In the genomic region with DNA sequence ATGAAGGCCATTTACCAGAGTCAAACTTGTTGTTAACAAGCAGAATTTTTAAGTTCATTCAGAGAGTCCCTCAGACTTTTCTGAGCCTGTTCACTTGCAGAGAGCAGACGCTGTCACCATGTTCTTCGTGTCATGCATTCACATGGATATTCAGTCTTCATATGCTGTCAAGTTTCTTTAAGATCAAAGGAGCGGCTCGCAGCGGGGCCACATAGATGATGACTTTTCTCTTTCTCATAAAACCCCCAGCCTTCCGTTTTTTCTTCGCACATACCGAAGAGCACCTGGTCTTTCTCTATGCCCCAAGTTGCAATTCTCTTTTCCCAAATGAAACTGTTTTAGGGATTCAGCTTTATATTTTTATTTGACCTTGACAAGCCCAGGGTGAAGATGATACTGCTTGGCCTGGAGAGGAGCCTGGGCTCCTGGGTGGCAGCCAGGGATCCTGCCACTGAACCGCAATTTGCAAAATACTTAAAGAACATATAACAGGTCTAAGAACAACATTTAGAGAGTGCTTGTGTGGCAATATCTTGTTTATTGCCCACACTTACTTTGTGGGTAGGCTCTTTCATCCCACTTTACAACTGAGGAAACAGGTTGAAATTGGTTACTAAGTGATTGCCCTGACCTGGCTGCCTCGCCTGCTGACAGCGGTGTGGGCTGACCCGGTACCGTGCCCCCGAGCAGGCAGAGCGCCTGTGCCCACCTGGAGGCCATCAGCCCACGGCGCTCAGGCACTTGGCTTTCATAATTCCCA, we compare ENCODE assay signal across 11 cellular contexts. TPM values are rescaled to one million over a fixed set of nuclear protein-coding genes. Genes with fewer than 3 reads are reported as not detected.
DNase-seq lines count a peak whose midpoint lies in the region; ATAC-seq and TF ChIP-seq lines count a peak whose summit lies in the region.
"Had no signal": no experiment of that assay in that cellular context is flagged by ENCODE, and none has a peak within 500 bp of the region (broad histone marks: within the 10 kb centered on the region; RNA-seq: fewer than 3 reads in every experiment).

No MANE protein-coding gene starts in this region.

- peak; percentile 27 to 47 for ATAC-seq in lower lobe of right lung

- H3K9me3 ChIP-seq in lower lobe of right lung (peaks cover 16% of the 10 kb centered on the region), stomach (peaks cover 3 to 21% (median 10%) of the 10 kb centered on the region in 4 donors), A673 (ENCODE audit: low read depth, low read length, poor library complexity, severe bottlenecking) (peaks cover 21% of the 10 kb centered on the region)

- TF ChIP-seq CTCF in lower lobe of right lung (IDR thresholded peaks at IDR 0.05), result no peak
- TF ChIP-seq CTCF in stomach (IDR thresholded peaks at IDR 0.05), result no peak
- no peak for TF ChIP-seq CTCF in A673 (conservative IDR thresholded peaks at IDR 0.05; ENCODE audit: low read depth, low read length)

- CTCF ChIA-PET in A673 (lab: Charles Lee), result no interaction called here

- DNase-seq in T-helper 2 cell treated with Interferon-gamma antibody and Interleukin-4, amounts not matched to agents 5 μg/mL and 100 μg/mL, for 36 hours (ENCODE audit: low spot score), result no peak
- DNase-seq in T-helper 2 cell (no peak), lower lobe of right lung (no peak), stomach (no peak), A673 (ENCODE audit: low spot score) (no peak), DMS 273 treated with DMSO at 0.1 percent for 48 hours (lab: John Stamatoyannopoulos, UW) (no peak)
- no peak for DNase-seq in activated naive CD8-positive, alpha-beta T cell treated with anti-CD3 and anti-CD28 coated beads for 36 hours
- DNase-seq in stimulated activated CD4-positive, alpha-beta T cell treated with anti-CD3 and anti-CD28 coated beads, Interleukin-2, amount 100 ng/mL, for 48 hours, result no peak
- DNase-seq: activated CD8-positive, alpha-beta memory T cell treated with anti-CD3 and anti-CD28 coated beads for 24 hours; EL had no signal

- peaks cover 36% of the 10 kb centered on the region for H3K9me3 Mint-ChIP-seq in T-helper 2 cell treated with Interferon-gamma antibody and Interleukin-4, amounts not matched to agents 5 μg/mL and 100 μg/mL, for 36 hours
- peaks cover 10% of the 10 kb centered on the region for H3K9me3 Mint-ChIP-seq in activated naive CD8-positive, alpha-beta T cell treated with anti-CD3 and anti-CD28 coated beads for 36 hours

- no peak for TF ChIP-seq POLR2A in stomach (IDR thresholded peaks at IDR 0.05)

- no peaks in the 10 kb centered on the region for H3K27me3 ChIP-seq in lower lobe of right lung (ENCODE audit: low read depth)
- H3K27me3 ChIP-seq in stomach, result no peaks in the 10 kb centered on the region
- H3K27me3 ChIP-seq in A673 (replicated peaks; ENCODE audit: insufficient read depth, low read depth, low read length, poor library complexity), result no peaks in the 10 kb centered on the region

- H3K4me3 Mint-ChIP-seq in T-helper 2 cell treated with Interferon-gamma antibody and Interleukin-4, amounts not matched to agents 5 μg/mL and 100 μg/mL, for 36 hours, result no peak overlapping the region
- H3K4me3 Mint-ChIP-seq in activated naive CD8-positive, alpha-beta T cell treated with anti-CD3 and anti-CD28 coated beads for 36 hours, result no peak overlapping the region

- peaks cover 18% of the 10 kb centered on the region for H3K4me1 Mint-ChIP-seq in T-helper 2 cell treated with Interferon-gamma antibody and Interleukin-4, amounts not matched to agents 5 μg/mL and 100 μg/mL, for 36 hours (ENCODE audit: low read depth)
- peaks cover 37% of the 10 kb centered on the region for H3K4me1 Mint-ChIP-seq in activated naive CD8-positive, alpha-beta T cell treated with anti-CD3 and anti-CD28 coated beads for 36 hours

- no TSS peak for BruUV-seq in A673 (replicated peaks; lab: Mats Ljungman, UMichigan)

- H3K4me1 ChIP-seq in lower lobe of right lung, result peaks cover 63% of the 10 kb centered on the region
- peaks cover 54 to 74% (median 62%) of the 10 kb centered on the region in 4 donors for H3K4me1 ChIP-seq in stomach
- peaks cover 25% of the 10 kb centered on the region for H3K4me1 ChIP-seq in A673 (ENCODE audit: insufficient read depth, low read length, poor library complexity, severe bottlenecking)

- H3K4me3 ChIP-seq in lower lobe of right lung (no peak overlapping the region), stomach (no peak overlapping the region), A673 (ENCODE audit: low read depth, low read length, poor library complexity, severe bottlenecking) (no peak overlapping the region)
- H3K4me3 ChIP-seq: skin epidermis had no signal

- H3K36me3 ChIP-seq in lower lobe of right lung (peaks cover 14% of the 10 kb centered on the region), stomach (peaks cover 0 to 18% (median 5%) of the 10 kb centered on the region in 4 donors), A673 (ENCODE audit: insufficient read depth, low read length, poor library complexity, severe bottlenecking) (no peaks in the 10 kb centered on the region)

- H3K27me3 Mint-ChIP-seq in T-helper 2 cell treated with Interferon-gamma antibody and Interleukin-4, amounts not matched to agents 5 μg/mL and 100 μg/mL, for 36 hours (ENCODE audit: low read depth), result no peaks in the 10 kb centered on the region
- H3K27me3 Mint-ChIP-seq in activated naive CD8-positive, alpha-beta T cell treated with anti-CD3 and anti-CD28 coated beads for 36 hours, result no peaks in the 10 kb centered on the region

- H3K27ac Mint-ChIP-seq in T-helper 2 cell treated with Interferon-gamma antibody and Interleukin-4, amounts not matched to agents 5 μg/mL and 100 μg/mL, for 36 hours, result peak overlapping the region; percentile 3
- peak overlapping the region; percentile 35 for H3K27ac Mint-ChIP-seq in activated naive CD8-positive, alpha-beta T cell treated with anti-CD3 and anti-CD28 coated beads for 36 hours

- WGBS in stomach, 5 donors, result 82 to 90% (median 87%) methylated on average over 17 of the region's 17 CpGs

- TF ChIP-seq EP300 in stomach (IDR thresholded peaks at IDR 0.05), result no peak

- H3K36me3 Mint-ChIP-seq in T-helper 2 cell treated with Interferon-gamma antibody and Interleukin-4, amounts not matched to agents 5 μg/mL and 100 μg/mL, for 36 hours (ENCODE audit: low read depth), result peaks cover 56% of the 10 kb centered on the region
- peaks cover 39% of the 10 kb centered on the region for H3K36me3 Mint-ChIP-seq in activated naive CD8-positive, alpha-beta T cell treated with anti-CD3 and anti-CD28 coated beads for 36 hours

- intact Hi-C loops in lower lobe of right lung (cut with DNase I), result no loop called here
- intact Hi-C loops in stomach (cut with DNase I; ENCODE audit: low total_unique reads), result no loop called here
- intact Hi-C loops in A673 (cut with micrococcal nuclease; ENCODE audit: unreplicated experiment), result no loop called here

- POLR2A ChIA-PET in A673 (lab: Charles Lee; ENCODE audit: low non-redundant PET), result no interaction called here

- H3K27ac ChIP-seq in lower lobe of right lung, result peak overlapping the region; percentile 59
- peak overlapping the region; percentile 3 to 81 (median 73) for H3K27ac ChIP-seq in stomach
- H3K27ac ChIP-seq in A673 (ENCODE audit: low read depth, low read length, poor library complexity, severe bottlenecking), result no peak overlapping the region

RNA-seq across cellular contexts. Expression of gene SEC14L1, which starts 22.9 kb away (rescaled TPM):
- 10 to 100 TPM; 56.9 to 59.6 TPM for total RNA-seq in activated naive CD8-positive, alpha-beta T cell treated with anti-CD3 and anti-CD28 coated beads for 36 hours
- total RNA-seq in lower lobe of right lung, result 146 TPM
- total RNA-seq in stomach, result 100 to 1,000 TPM in 1 of 5 donors, 10 to 100 TPM in 3, 1 to 10 TPM in 1; 3.2 to 106 (median 60.1) TPM
- polyA plus RNA-seq in stomach, result 10 to 100 TPM; 17.0 to 39.5 (median 30.2) TPM
- 78.6 and 82.8 TPM in 2 replicates for total RNA-seq in A673 (2021)
